ENCODE assay signal across 24 cellular contexts in genomic region chr20:2657241-2657640, GRCh38. TPM values are rescaled to one million over a fixed set of nuclear protein-coding genes. Genes with fewer than 3 reads are reported as not detected.
DNase-seq lines count a peak whose midpoint lies in the region; ATAC-seq, FAIRE-seq and TF ChIP-seq lines count a peak whose summit lies in the region.
"Had no signal": no experiment of that assay in that cellular context is flagged by ENCODE, and none has a peak within 500 bp of the region (broad histone marks: within the 10 kb centered on the region; RNA-seq: fewer than 3 reads in every experiment).

No MANE protein-coding gene starts in this region.

- H3K27ac ChIP-seq in BLaER1 (no peak overlapping the region), Karpas-422 (ENCODE audit: low read length) (no peak overlapping the region), H1 (ENCODE audit: low read depth, low read length) (no peak overlapping the region), testis (no peak overlapping the region)
- H3K27ac ChIP-seq: adrenal gland, C4-2B, hepatocyte, KMS-11, ovary, stomach, upper lobe of left lung had no signal

- no peak overlapping the region for H2AK5ac ChIP-seq in H1 (ENCODE audit: low read depth, low read length)

- CTCF ChIA-PET in activated CD4-positive, alpha-beta T cell treated with anti-CD3 and anti-CD28 coated beads for 36 hours (lab: Charles Lee) = no interaction called here
- CTCF ChIA-PET in H1 (lab: Charles Lee; ENCODE audit: partially characterized antibody) = interaction anchor here (0.6 to 2.1 kb wide), 3 partner anchors 31 to 641 kb away, joined by 3 to 5 read pairs (median 3); no protein-coding TSS in a partner anchor

- no peak for TF ChIP-seq EP300 in H1 (IDR thresholded peaks at IDR 0.05; ENCODE audit: borderline replicate concordance in 1 of 2, low read depth in 2 of 2, low read length in 2 of 2)

- H2BK5ac ChIP-seq in H1 (ENCODE audit: low read depth, low read length) = no peak overlapping the region

- FAIRE-seq in H1 (lab: Jason Lieb, UNC) = no peak
- FAIRE-seq: A204.1, bronchial epithelial cell, islet of Langerhans had no signal

- no peaks in the 10 kb centered on the region for H3K9me2 ChIP-seq in Karpas-422 (replicated peaks; ENCODE audit: insufficient read depth, low read length)

- no peak overlapping the region for H4K8ac ChIP-seq in H1 (ENCODE audit: extremely low read depth, insufficient read depth, low read length)

- H3K14ac ChIP-seq in H1 (ENCODE audit: insufficient read length) = no peak overlapping the region

- H2BK12ac ChIP-seq in H1 (ENCODE audit: low read depth, low read length) = no peak overlapping the region

- ATAC-seq in activated CD4-positive, alpha-beta T cell treated with anti-CD3 and anti-CD28 coated beads for 36 hours = no peak
- no peak for ATAC-seq in HG02763 (IDR thresholded peaks at IDR 0.05; ENCODE audit: unreplicated experiment)
- ATAC-seq: sciatic nerve had no signal

- no peak overlapping the region for H4K91ac ChIP-seq in H1 (replicated peaks; ENCODE audit: insufficient read length, low read length)

- peaks cover 74% of the 10 kb centered on the region for H3K36me3 Mint-ChIP-seq in activated CD4-positive, alpha-beta T cell treated with anti-CD3 and anti-CD28 coated beads for 36 hours (ENCODE audit: low read depth)

- H4K20me1 ChIP-seq in BLaER1 (peaks cover 89% of the 10 kb centered on the region), Karpas-422 (ENCODE audit: insufficient read depth, low read depth, low read length) (peaks cover 48% of the 10 kb centered on the region), H1 (replicated peaks in 1 of 2; ENCODE audit: control insufficient read depth in 1 of 2, insufficient read depth in 2 of 2, low read length in 2 of 2) (peaks cover 40 to 49% of the 10 kb centered on the region in 2 experiments)

- no peak overlapping the region for H3K4ac ChIP-seq in H1 (replicated peaks; ENCODE audit: insufficient read length, low read depth, low read length)

- intact Hi-C loops in activated CD4-positive, alpha-beta T cell treated with anti-CD3 and anti-CD28 coated beads for 36 hours (cut with DNase I, micrococcal nuclease) = no loop called here
- intact Hi-C loops in testis (cut with DNase I; ENCODE audit: low total_unique reads) = no loop called here

- H3K23ac ChIP-seq in H1 (ENCODE audit: insufficient read length) = no peak overlapping the region

- H3K56ac ChIP-seq in H1 (replicated peaks; ENCODE audit: insufficient read length, low read depth, low read length) = no peak overlapping the region

- peaks cover 10% of the 10 kb centered on the region for H3K23me2 ChIP-seq in H1 (ENCODE audit: low read depth, low read length)

- no peak for TF ChIP-seq RAD21 in H1 (IDR thresholded peaks at IDR 0.05 in 1 of 2, conservative IDR thresholded peaks at IDR 0.05 in 1 of 2; ENCODE audit: low read depth in 2 of 2, low read length in 2 of 2)

- H3K4me1 Mint-ChIP-seq in activated CD4-positive, alpha-beta T cell treated with anti-CD3 and anti-CD28 coated beads for 36 hours = peaks cover 37% of the 10 kb centered on the region

- H3K9me3 ChIP-seq in BLaER1 = no peaks in the 10 kb centered on the region
- H3K9me3 ChIP-seq in Karpas-422 (ENCODE audit: low read length) = no peaks in the 10 kb centered on the region
- no peaks in the 10 kb centered on the region for H3K9me3 ChIP-seq in H1 (ENCODE audit: insufficient read depth in 2 of 2, low read depth in 1 of 2, low read length in 1 of 2)
- no peaks in the 10 kb centered on the region for H3K9me3 ChIP-seq in testis
- H3K9me3 ChIP-seq: adrenal gland, ovary, stomach, upper lobe of left lung had no signal

- H3K9ac ChIP-seq in BLaER1 (no peak overlapping the region), Karpas-422 (ENCODE audit: low read length) (no peak overlapping the region), H1 (replicated peaks in 1 of 4; ENCODE audit: extremely low read depth in 1 of 4, low read depth in 3 of 4, low read length in 3 of 4) (no peak overlapping the region)
- H3K9ac ChIP-seq: KMS-11 had no signal

- peaks cover 51% of the 10 kb centered on the region for H3K4me1 ChIP-seq in BLaER1
- H3K4me1 ChIP-seq in Karpas-422 (ENCODE audit: low read length) = peaks cover 18% of the 10 kb centered on the region
- peaks cover 0 to 5% (median 3%) of the 10 kb centered on the region in 4 experiments; a peak in 5 of 7 replicates for H3K4me1 ChIP-seq in H1 (replicated peaks in 1 of 4; ENCODE audit: control insufficient read depth in 3 of 4, insufficient read depth in 4 of 4, low read length in 3 of 4)
- peaks cover 10% of the 10 kb centered on the region for H3K4me1 ChIP-seq in testis

- H3K36me3 ChIP-seq in BLaER1 (peaks cover 93% of the 10 kb centered on the region), Karpas-422 (ENCODE audit: insufficient read depth, low read length) (peaks cover 52% of the 10 kb centered on the region), H1 (ENCODE audit: control insufficient read depth in 2 of 4, insufficient read depth in 4 of 4, low read length in 3 of 4) (peaks cover 41 to 90% (median 68%) of the 10 kb centered on the region in 4 experiments), testis (ENCODE audit: low read depth, missing control alignments) (no peaks in the 10 kb centered on the region)
- H3K36me3 ChIP-seq: ovary had no signal

- TF ChIP-seq POLR2A in H1 (IDR thresholded peaks at IDR 0.05; ENCODE audit: control extremely low read depth in 1 of 2, low read depth in 2 of 2, low read length in 2 of 2) = no peak; a peak in 1 of 3 replicates
- TF ChIP-seq POLR2A in testis (IDR thresholded peaks at IDR 0.05) = no peak

- H2AFZ ChIP-seq in Karpas-422 (ENCODE audit: low read length) = no peak overlapping the region
- H2AFZ ChIP-seq in H1 (ENCODE audit: low read length) = no peak overlapping the region
- H2AFZ ChIP-seq: hepatocyte had no signal

- H3K27me3 ChIP-seq in BLaER1 (no peaks in the 10 kb centered on the region), Karpas-422 (ENCODE audit: low read length) (no peaks in the 10 kb centered on the region), H1 (replicated peaks in 1 of 4; ENCODE audit: control insufficient read depth in 3 of 4, extremely low read depth in 1 of 4, insufficient read depth in 3 of 4, low read length in 3 of 4) (no peaks in the 10 kb centered on the region), testis (no peaks in the 10 kb centered on the region)
- H3K27me3 ChIP-seq: adrenal gland, hepatocyte, ovary, stomach, upper lobe of left lung had no signal

- TF ChIP-seq CTCF in H1 (IDR thresholded peaks at IDR 0.05; ENCODE audit: control extremely low read depth in 1 of 3, insufficient read depth in 1 of 3, low read depth in 1 of 3, low read length in 3 of 3) (no peak), testis (IDR thresholded peaks at IDR 0.05) (no peak)

- DNase-seq in activated CD4-positive, alpha-beta T cell treated with anti-CD3 and anti-CD28 coated beads for 36 hours = no peak
- no peak for DNase-seq in activated CD4-positive, alpha-beta T cell treated with anti-CD3 and anti-CD28 coated beads for 4 hours
- DNase-seq in Karpas-422 = peak; percentile 52
- no peak for DNase-seq in H1 (ENCODE audit: low read depth in 1 of 2, low spot score in 2 of 2)
- no peak for DNase-seq in hippocampal formation (lab: John Stamatoyannopoulos, UW)
- no peak for DNase-seq in testis
- DNase-seq: activated CD4-positive, alpha-beta T cell treated with anti-CD3 and anti-CD28 coated beads for 1 hour; adrenal gland; foreskin fibroblast; NCI-H1048; NCI-H2029; NCI-H446 treated with DMSO at 0.1 percent for 48 hours; ovary; stomach; upper lobe of left lung had no signal

- H3K9me3 Mint-ChIP-seq in activated CD4-positive, alpha-beta T cell treated with anti-CD3 and anti-CD28 coated beads for 36 hours (ENCODE audit: low read depth) = no peaks in the 10 kb centered on the region

- POLR2A ChIA-PET in activated CD4-positive, alpha-beta T cell treated with anti-CD3 and anti-CD28 coated beads for 36 hours (lab: Charles Lee) = interaction anchor here (0.7 kb wide), 1 partner anchor 329 kb away, joined by 3 read pairs; no protein-coding TSS in a partner anchor
- POLR2A ChIA-PET in H1 (lab: Charles Lee; ENCODE audit: partially characterized antibody) = interaction anchor here (0.7 to 28.5 kb wide), 9 partner anchors 8 to 190 kb away, joined by 3 to 463 read pairs (median 6); partner anchors contain the start of genes IDH3B, NOP56 and SNRPB

- H2BK20ac ChIP-seq in H1 (ENCODE audit: low read length) = no peak overlapping the region

- H3K79me2 ChIP-seq in Karpas-422 (ENCODE audit: low read length) (peaks cover 27% of the 10 kb centered on the region), H1 (ENCODE audit: control insufficient read depth in 1 of 2, insufficient read depth in 2 of 2, low read length in 2 of 2) (peaks cover 21 to 34% of the 10 kb centered on the region in 2 experiments)

- whole genome bisulfite sequencing in H1 (ENCODE audit: extremely low coverage in 1 of 2, insufficient coverage in 1 of 2, insufficient read length in 1 of 2, insufficient replicate concordance in 2 of 2, low coverage in 1 of 2, low lambda C conversion rate in 2 of 2, missing lambda C conversion rate in 1 of 2), 2 experiments = 95% methylated on average over 5 of the region's 5 CpGs; no CpG with 5 or more reads in 1 of the 2 experiments
- 70 to 81% methylated on average over 5 of the region's 5 CpGs for WGBS in testis, 2 donors

- H3K18ac ChIP-seq in H1 (ENCODE audit: extremely low read depth, low read length) = no peak overlapping the region

- H3K4me3 Mint-ChIP-seq in activated CD4-positive, alpha-beta T cell treated with anti-CD3 and anti-CD28 coated beads for 36 hours = no peak overlapping the region

- H3K4me3 ChIP-seq in BLaER1 (no peak overlapping the region), Karpas-422 (ENCODE audit: low read length) (no peak overlapping the region), H1 (ENCODE audit: extremely low read depth in 1 of 4, insufficient read depth in 2 of 4, low read depth in 3 of 4, low read length in 4 of 4) (no peak overlapping the region), testis (no peak overlapping the region)
- H3K4me3 ChIP-seq: adrenal gland, hepatocyte, ovary, stomach, upper lobe of left lung had no signal

- peaks cover 9% of the 10 kb centered on the region for H3K79me1 ChIP-seq in H1 (ENCODE audit: low read depth, low read length)

- no peak overlapping the region for H2BK120ac ChIP-seq in H1 (replicated peaks; ENCODE audit: low read depth, low read length)

- peak overlapping the region; percentile 5 for H3K27ac Mint-ChIP-seq in activated CD4-positive, alpha-beta T cell treated with anti-CD3 and anti-CD28 coated beads for 36 hours

- H2BK15ac ChIP-seq in H1 (ENCODE audit: low read length) = no peak overlapping the region

- H3K27me3 Mint-ChIP-seq in activated CD4-positive, alpha-beta T cell treated with anti-CD3 and anti-CD28 coated beads for 36 hours = no peaks in the 10 kb centered on the region

- no peak overlapping the region for H4K5ac ChIP-seq in H1 (ENCODE audit: insufficient read length, low read depth, low read length)

- H3K4me2 ChIP-seq in BLaER1 (0 out of 2 replicates have a peak overlapping the region, but pooled peaks have one; percentile 17), Karpas-422 (ENCODE audit: low read depth, low read length, poor library complexity, severe bottlenecking) (no peak overlapping the region), H1 (ENCODE audit: insufficient read depth in 1 of 2, low read depth in 2 of 2, low read length in 2 of 2) (no peak overlapping the region)
- H3K4me2 ChIP-seq: hepatocyte, KMS-11 had no signal

RNA-seq across cellular contexts. Expression of gene NOP56, which starts 4.8 kb away (rescaled TPM):
- total RNA-seq in activated CD4-positive, alpha-beta T cell treated with anti-CD3 and anti-CD28 coated beads for 36 hours = 100 to 1,000 TPM; 504 to 532 TPM
- total RNA-seq in Karpas-422 (2014; rRNA removed; shearing (Covaris generic); ENCODE audit: low replicate concordance) = 192 and 300 TPM in 2 replicates
- 668 and 677 TPM in 2 replicates for total RNA-seq in H1 (2021; fragmentation: NEBNext Ultra II Directional; extraction: Animal tissue kit (Norgen Biotek cat#: 25700))
- 364 and 391 TPM in 2 replicates for polyA plus RNA-seq in H1 (2011; rRNA removed)
- 433 TPM for polyA plus RNA-seq in H1 (2011; cell fraction: cytosol; rRNA removed)
- 1,642 TPM for polyA plus RNA-seq in H1 (2011; cell fraction: nucleus; rRNA removed)
- polyA plus RNA-seq in H1 (2012, experiment 1 of 2) = 603 to 679 TPM (median 649 TPM) in 4 replicates
- polyA plus RNA-seq in H1 (2012, experiment 2 of 2) = 135 TPM
- polyA plus RNA-seq in H1 (2013, experiment 1 of 2) = 937 TPM
- polyA plus RNA-seq in H1 (2013, experiment 2 of 2) = 806 TPM
- 546 and 558 TPM in 2 replicates for polyA minus RNA-seq in H1 (2011; rRNA and poly(A)+ RNA removed)
- polyA minus RNA-seq in H1 (2011; cell fraction: cytosol; rRNA and poly(A)+ RNA removed) = 255 TPM
- polyA minus RNA-seq in H1 (2011; cell fraction: nucleus; rRNA and poly(A)+ RNA removed) = 857 TPM
- 100 to 1,000 TPM; 110 TPM for total RNA-seq in testis
- 125 TPM for polyA plus RNA-seq in testis (ENCODE audit: insufficient read depth, low read depth, low replicate concordance)

RNA-seq across cellular contexts. Expression of gene IDH3B, which starts 6.8 kb away (rescaled TPM):
- total RNA-seq in activated CD4-positive, alpha-beta T cell treated with anti-CD3 and anti-CD28 coated beads for 36 hours = 100 to 1,000 TPM in 1 of 2 experiments, 10 to 100 TPM in 1; 92.4 to 115 TPM
- total RNA-seq in Karpas-422 (2014; rRNA removed; shearing (Covaris generic); ENCODE audit: low replicate concordance) = 83.7 and 129 TPM in 2 replicates
- total RNA-seq in H1 (2021; fragmentation: NEBNext Ultra II Directional; extraction: Animal tissue kit (Norgen Biotek cat#: 25700)) = 103 and 110 TPM in 2 replicates
- polyA plus RNA-seq in H1 (2011; rRNA removed) (162 and 167 TPM in 2 replicates), testis (ENCODE audit: insufficient read depth, low read depth, low replicate concordance) (90.6 TPM)
- 202 TPM for polyA plus RNA-seq in H1 (2011; cell fraction: cytosol; rRNA removed)
- 428 TPM for polyA plus RNA-seq in H1 (2011; cell fraction: nucleus; rRNA removed)
- 129 to 159 TPM (median 155 TPM) in 4 replicates for polyA plus RNA-seq in H1 (2012, experiment 1 of 2)
- 85.7 TPM for polyA plus RNA-seq in H1 (2012, experiment 2 of 2)
- polyA plus RNA-seq in H1 (2013, experiment 1 of 2) = 59.3 TPM
- polyA plus RNA-seq in H1 (2013, experiment 2 of 2) = 52.9 TPM
- polyA minus RNA-seq in H1 (2011; rRNA and poly(A)+ RNA removed) = 173 and 188 TPM in 2 replicates
- polyA minus RNA-seq in H1 (2011; cell fraction: cytosol; rRNA and poly(A)+ RNA removed) = 64.4 TPM
- 114 TPM for polyA minus RNA-seq in H1 (2011; cell fraction: nucleus; rRNA and poly(A)+ RNA removed)
- total RNA-seq in testis = 100 to 1,000 TPM; 105 to 123 TPM

RNA-seq across cellular contexts. Expression of gene EBF4, which starts 35.3 kb away (rescaled TPM):
- total RNA-seq in activated CD4-positive, alpha-beta T cell treated with anti-CD3 and anti-CD28 coated beads for 36 hours = 1 to 10 TPM; 3.7 to 4.3 TPM
- total RNA-seq in Karpas-422 (2014; rRNA removed; shearing (Covaris generic); ENCODE audit: low replicate concordance) = 6.5 and 12.8 TPM in 2 replicates
- 1.2 and 1.6 TPM in 2 replicates for total RNA-seq in H1 (2021; fragmentation: NEBNext Ultra II Directional; extraction: Animal tissue kit (Norgen Biotek cat#: 25700))
- 2.9 and 3.6 TPM in 2 replicates for polyA plus RNA-seq in H1 (2011; rRNA removed)
- 2.9 TPM for polyA plus RNA-seq in H1 (2011; cell fraction: cytosol; rRNA removed)
- 16.0 TPM for polyA plus RNA-seq in H1 (2011; cell fraction: nucleus; rRNA removed)
- 3.0 to 6.6 TPM (median 3.9 TPM) in 4 replicates for polyA plus RNA-seq in H1 (2012, experiment 1 of 2)
- polyA plus RNA-seq in H1 (2012, experiment 2 of 2) = 2.3 TPM
- polyA plus RNA-seq in H1 (2013, experiment 1 of 2) = 1.5 TPM
- 1.2 TPM for polyA plus RNA-seq in H1 (2013, experiment 2 of 2)
- polyA minus RNA-seq in H1 (2011; rRNA and poly(A)+ RNA removed) = 1.7 and 2.3 TPM in 2 replicates
- 1.9 TPM for polyA minus RNA-seq in H1 (2011; cell fraction: cytosol; rRNA and poly(A)+ RNA removed)
- polyA minus RNA-seq in H1 (2011; cell fraction: nucleus; rRNA and poly(A)+ RNA removed) = 2.4 TPM
- total RNA-seq in testis = 10 to 100 TPM in 1 of 2 donors, 1 to 10 TPM in 1; 7.4 to 14.2 TPM
- polyA plus RNA-seq in testis (ENCODE audit: insufficient read depth, low read depth, low replicate concordance) = 6.1 TPM
